Comparison of ENCODE assay signal across 8 cellular contexts in genomic region chr1:52927219-52928082, GRCh38. TPM values are rescaled to one million over a fixed set of nuclear protein-coding genes. Genes with fewer than 3 reads are reported as not detected.
DNase-seq lines count a peak whose midpoint lies in the region; TF ChIP-seq lines count a peak whose summit lies in the region.

Gene SCP2 (plus strand): TSS chr1:52927276. CDS start chr1:52927397, 121 bp downstream.

- H3K27me3 Mint-ChIP-seq in activated naive CD4-positive, alpha-beta T cell treated with anti-CD3 and anti-CD28 coated beads, Interleukin-2, amount 50 U/mL, for 24 hours, result no peaks in the 10 kb centered on the region
- H3K27me3 Mint-ChIP-seq in osteocyte (ENCODE audit: unreplicated experiment), result peaks cover 12% of the 10 kb centered on the region

- H3K9me3 Mint-ChIP-seq in activated naive CD4-positive, alpha-beta T cell treated with anti-CD3 and anti-CD28 coated beads, Interleukin-2, amount 50 U/mL, for 24 hours, result no peaks in the 10 kb centered on the region
- no peaks in the 10 kb centered on the region for H3K9me3 Mint-ChIP-seq in osteocyte (ENCODE audit: unreplicated experiment)

- H3K36me3 Mint-ChIP-seq in activated naive CD4-positive, alpha-beta T cell treated with anti-CD3 and anti-CD28 coated beads, Interleukin-2, amount 50 U/mL, for 24 hours, result peaks cover 2% of the 10 kb centered on the region
- peaks cover 3% of the 10 kb centered on the region for H3K36me3 Mint-ChIP-seq in osteocyte (ENCODE audit: unreplicated experiment)

- peak within 1 kb of the TSS; percentile 23 for H3K27ac ChIP-seq in temporal lobe (ENCODE audit: low read depth, low read length)

- H3K4me1 Mint-ChIP-seq in activated naive CD4-positive, alpha-beta T cell treated with anti-CD3 and anti-CD28 coated beads, Interleukin-2, amount 50 U/mL, for 24 hours, result peaks cover 29% of the 10 kb centered on the region
- peaks cover 17% of the 10 kb centered on the region for H3K4me1 Mint-ChIP-seq in osteocyte (ENCODE audit: unreplicated experiment)

- H3K4me3 Mint-ChIP-seq in activated naive CD4-positive, alpha-beta T cell treated with anti-CD3 and anti-CD28 coated beads, Interleukin-2, amount 50 U/mL, for 24 hours, result peak within 1 kb of the TSS; percentile 87
- H3K4me3 Mint-ChIP-seq in osteocyte (ENCODE audit: unreplicated experiment), result peak within 1 kb of the TSS; percentile 74

- DNase-seq in AML-193 (lab: John Stamatoyannopoulos, UW) (peak; percentile 14 to 35), GM19240 (ENCODE audit: insufficient read length, low spot score) (peak; percentile 75), HuH-7.5 (ENCODE audit: low spot score) (peak; percentile 75), SK-N-DZ (ENCODE audit: low spot score) (peak; percentile 45), glomerular visceral epithelial cell (ENCODE audit: extremely low spot score) (peak; percentile 78), osteocyte (ENCODE audit: extremely low spot score, unreplicated experiment) (peak; percentile 89)

- no peak for TF ChIP-seq CTCF in osteocyte (IDR thresholded peaks at IDR 0.05)

- H3K27ac Mint-ChIP-seq in activated naive CD4-positive, alpha-beta T cell treated with anti-CD3 and anti-CD28 coated beads, Interleukin-2, amount 50 U/mL, for 24 hours, result peak within 1 kb of the TSS; percentile 72
- H3K27ac Mint-ChIP-seq in osteocyte (ENCODE audit: unreplicated experiment), result peak within 1 kb of the TSS; percentile 11

RNA-seq across cellular contexts. Expression of gene SCP2, which starts in this region (rescaled TPM):
- 68.7 and 81.5 TPM in 2 replicates for polyA plus RNA-seq in SK-N-DZ (2014; cell fraction: cytosol; rRNA removed)
- 31.5 and 43.3 TPM in 2 replicates for polyA plus RNA-seq in SK-N-DZ (2014; cell fraction: nucleus; rRNA removed)
- total RNA-seq in osteocyte (84.2 and 102 TPM in 2 replicates), temporal lobe (59.0 TPM)

Comparison
In these comparisons a context has a peak if more than half of its experiments do, and no peak if none do; other contexts are left out.
1. Peak in every context shown above with its lines: DNase-seq and H3K27ac ChIP-seq.
2. DNase-seq: peak in every context shown above with its lines; median percentile 89 in osteocyte; 78 in glomerular visceral epithelial cell; 75 in GM19240; 75 in HuH-7.5; 45 in SK-N-DZ; 24 in AML-193.